9 cellular contexts compared by ENCODE assay signal in genomic region chr3:127044996-127045395, GRCh38.
DNase-seq lines count a peak whose midpoint lies in the region; ATAC-seq and TF ChIP-seq lines count a peak whose summit lies in the region.
"Had no signal": no experiment of that assay in that cellular context is flagged by ENCODE, and none has a peak within 500 bp of the region (broad histone marks: within the 10 kb centered on the region; RNA-seq: fewer than 3 reads in every experiment).

No MANE protein-coding gene starts in this region.

- no peak overlapping the region for H3K4me2 ChIP-seq in mesenchymal stem cell (ENCODE audit: low read length, poor library complexity, severe bottlenecking)

- H3K79me1 ChIP-seq in mesenchymal stem cell (replicated peaks; ENCODE audit: low read length, poor library complexity, severe bottlenecking): no peaks in the 10 kb centered on the region

- ATAC-seq in HG03354 (IDR thresholded peaks at IDR 0.05; ENCODE audit: poor library complexity, severe bottlenecking, unreplicated experiment): no peak

- H3K27ac ChIP-seq in mesenchymal stem cell (ENCODE audit: low read length, poor library complexity, severe bottlenecking): no peak overlapping the region

- no peak overlapping the region for H3K4ac ChIP-seq in mesenchymal stem cell (ENCODE audit: low read depth in 1 of 2, low read length in 2 of 2)

- no peaks in the 10 kb centered on the region for H3K36me3 Mint-ChIP-seq in brain

- peak; percentile 34 for DNase-seq in Daoy (ENCODE audit: low read depth)
- DNase-seq in NCI-H146 treated with DMSO at 0.1 percent for 48 hours (lab: John Stamatoyannopoulos, UW; ENCODE audit: unreplicated experiment): peak; percentile 71
- no peak for DNase-seq in mesenchymal stem cell
- no peak for DNase-seq in pons (ENCODE audit: low spot score)
- DNase-seq in activated naive CD4-positive, alpha-beta T cell treated with anti-CD3 and anti-CD28 coated beads, Interleukin-2, amount 50 U/mL, for 16 hours: no peak
- no peak for DNase-seq in stimulated activated CD8-positive, alpha-beta memory T cell treated with anti-CD3 and anti-CD28 coated beads, Interleukin-4, amount 100 ng/mL, for 48 hours
- DNase-seq: activated B cell treated with CpG ODN at 0.5 μM for 24 hours had no signal

- peaks cover 9% of the 10 kb centered on the region for H3K27me3 Mint-ChIP-seq in brain

- H2BK5ac ChIP-seq in mesenchymal stem cell (ENCODE audit: low read depth, low read length, poor library complexity, severe bottlenecking): no peak overlapping the region

- no peak overlapping the region for H3K23ac ChIP-seq in mesenchymal stem cell (ENCODE audit: low read length in 2 of 2)

- no peak overlapping the region for H3K4me3 ChIP-seq in mesenchymal stem cell (ENCODE audit: insufficient read depth in 1 of 2, low read depth in 1 of 2, low read length in 2 of 2)

- no peaks in the 10 kb centered on the region for H3K36me3 ChIP-seq in mesenchymal stem cell (ENCODE audit: control insufficient read depth in 1 of 2, insufficient read depth in 2 of 2, low read depth in 1 of 2, low read length in 2 of 2)

- no peak overlapping the region for H4K8ac ChIP-seq in mesenchymal stem cell (ENCODE audit: low read length)

- TF ChIP-seq CTCF in brain (conservative IDR thresholded peaks at IDR 0.05): no peak

- no peak overlapping the region for H2BK120ac ChIP-seq in mesenchymal stem cell (ENCODE audit: low read depth, low read length)

- peaks cover 34% of the 10 kb centered on the region for H3K4me1 Mint-ChIP-seq in brain
- H3K4me1 Mint-ChIP-seq: activated B cell treated with CpG ODN at 0.5 μM for 24 hours had no signal

- peaks cover 10% of the 10 kb centered on the region for H3K9me3 ChIP-seq in mesenchymal stem cell (ENCODE audit: control insufficient read depth, low read length)

- H3K14ac ChIP-seq in mesenchymal stem cell (ENCODE audit: low read length in 2 of 2): no peak overlapping the region

- H3K27me3 ChIP-seq in mesenchymal stem cell (ENCODE audit: control insufficient read depth in 1 of 2, insufficient read depth in 1 of 2, low read length in 2 of 2): peaks cover 6 to 23% of the 10 kb centered on the region in 2 experiments

- H3K4me3 Mint-ChIP-seq in brain: no peak overlapping the region
- H3K4me3 Mint-ChIP-seq: activated B cell treated with CpG ODN at 0.5 μM for 24 hours had no signal

- H3K27ac Mint-ChIP-seq in brain: peak overlapping the region in 3 of 5 experiments; percentile 13 to 75 (median 47)
- H3K27ac Mint-ChIP-seq: activated B cell treated with CpG ODN at 0.5 μM for 24 hours had no signal

- peak overlapping the region; percentile 49 for H2AK5ac ChIP-seq in mesenchymal stem cell (ENCODE audit: low read length, severe bottlenecking)

- WGBS in mesenchymal stem cell: 27% methylated on average over 2 of the region's 4 CpGs

- H4K91ac ChIP-seq in mesenchymal stem cell (ENCODE audit: low read length): no peak overlapping the region

- peaks cover 7 to 16% (median 12%) of the 10 kb centered on the region in 5 experiments for H3K9me3 Mint-ChIP-seq in brain

- H3K4me1 ChIP-seq in mesenchymal stem cell (ENCODE audit: control insufficient read depth, insufficient read depth, low read depth, low read length): peaks cover 18% of the 10 kb centered on the region

- no peak overlapping the region for H2BK15ac ChIP-seq in mesenchymal stem cell (ENCODE audit: low read depth, poor library complexity, severe bottlenecking)

- H2AFZ ChIP-seq in mesenchymal stem cell (ENCODE audit: low read depth, low read length): no peak overlapping the region

- H3K9ac ChIP-seq in mesenchymal stem cell (ENCODE audit: low read length): no peak overlapping the region

- H2BK12ac ChIP-seq in mesenchymal stem cell (ENCODE audit: low read length in 2 of 2): no peak overlapping the region

- H3K18ac ChIP-seq in mesenchymal stem cell (ENCODE audit: low read depth in 1 of 2, low read length in 2 of 2): no peak overlapping the region

Comparison
In these comparisons a context has a peak if more than half of its experiments do, and no peak if none do; other contexts are left out.
1. DNase-seq: peak in Daoy (single experiment) and NCI-H146 treated with DMSO at 0.1 percent for 48 hours (single experiment); none in mesenchymal stem cell (single experiment), pons (single experiment), activated naive CD4-positive, alpha-beta T cell treated with anti-CD3 and anti-CD28 coated beads, Interleukin-2, amount 50 U/mL, for 16 hours (single experiment) and stimulated activated CD8-positive, alpha-beta memory T cell treated with anti-CD3 and anti-CD28 coated beads, Interleukin-4, amount 100 ng/mL, for 48 hours (single experiment).